Comparison of ENCODE assay signal across 9 cellular contexts in genomic region chr17:38559025-38559879, GRCh38. TPM values are rescaled to one million over a fixed set of nuclear protein-coding genes. Genes with fewer than 3 reads are reported as not detected.
DNase-seq lines count a peak whose midpoint lies in the region; ATAC-seq, FAIRE-seq and TF ChIP-seq lines count a peak whose summit lies in the region.
"Had no signal": no experiment of that assay in that cellular context is flagged by ENCODE, and none has a peak within 500 bp of the region (broad histone marks: within the 10 kb centered on the region; RNA-seq: fewer than 3 reads in every experiment).

No MANE protein-coding gene starts in this region.

- H3K36me3 ChIP-seq in GM12878 (ENCODE audit: control insufficient read depth in 2 of 2, insufficient read depth in 2 of 2, low read length in 1 of 2) (no peaks in the 10 kb centered on the region), iPS-20b (ENCODE audit: insufficient read depth, low read depth, low read length) (no peaks in the 10 kb centered on the region)

- H3K79me2 ChIP-seq in GM12878 (ENCODE audit: control insufficient read depth, insufficient read depth, low read length): no peaks in the 10 kb centered on the region

- DNase-seq in ELR (ENCODE audit: low read depth) (peak; percentile 89), NCI-H187 treated with DMSO at 0.1 percent for 48 hours (lab: John Stamatoyannopoulos, UW) (peak; percentile 65), GM12878 (ENCODE audit: low read depth, low spot score) (peak; percentile 47)
- DNase-seq in T-helper 2 cell treated with Interferon-gamma antibody and Interleukin-4, amounts not matched to agents 5 μg/mL and 100 μg/mL, for 36 hours (ENCODE audit: low spot score): peak; percentile 88
- peak; percentile 75 to 89 (median 87) for DNase-seq in stimulated activated CD4-positive, alpha-beta T cell treated with anti-CD3 and anti-CD28 coated beads, Interleukin-12 subunit alpha, Interleukin-12 subunit beta, amount 100 ng/mL, for 48 hours (ENCODE audit: low read depth in 2 of 3, low spot score in 1 of 3)

- H3K4me1 Mint-ChIP-seq in T-helper 2 cell treated with Interferon-gamma antibody and Interleukin-4, amounts not matched to agents 5 μg/mL and 100 μg/mL, for 36 hours (ENCODE audit: low read depth): peaks cover 12% of the 10 kb centered on the region

- H3K9me3 ChIP-seq in GM12878 (replicated peaks; ENCODE audit: control insufficient read depth, insufficient read depth, low read length) (no peaks in the 10 kb centered on the region), iPS-20b (ENCODE audit: insufficient read depth, low read depth, low read length) (no peaks in the 10 kb centered on the region)

- peak overlapping the region; percentile 94 for H2AFZ ChIP-seq in GM12878 (ENCODE audit: control insufficient read depth, low read depth, low read length)

- POLR2A ChIA-PET in GM12878 (lab: Charles Lee): interaction anchor here (0.6 to 2.8 kb wide), 11 partner anchors 10 to 110 kb away, joined by 3 to 15 read pairs (median 3); no protein-coding TSS in a partner anchor

- TF ChIP-seq POLR2A in GM12878 (IDR thresholded peaks at IDR 0.05; ENCODE audit: low read depth, low read length): no peak

- H3K27ac ChIP-seq in GM12878 (ENCODE audit: control insufficient read depth, insufficient read depth) (no peak overlapping the region), iPS-20b (ENCODE audit: low read length) (no peak overlapping the region)

- H3K4me3 ChIP-seq in GM12878 (peak overlapping the region; percentile 60), iPS-20b (ENCODE audit: low read length) (peak overlapping the region; percentile 70)

- peak overlapping the region; percentile 98 for H3K4me2 ChIP-seq in GM12878 (ENCODE audit: control insufficient read depth, insufficient read depth)

- H3K9ac ChIP-seq in GM12878 (ENCODE audit: control insufficient read depth, insufficient read depth, low read length): peak overlapping the region; percentile 8; the same call in 1 of the 2 replicates
- no peak overlapping the region for H3K9ac ChIP-seq in iPS-20b (ENCODE audit: low read depth, low read length)

- 3% methylated on average over 40 of the region's 44 CpGs for WGBS in GM12878 (ENCODE audit: insufficient coverage, insufficient replicate concordance, low lambda C conversion rate, missing lambda C conversion rate)

- TF ChIP-seq CTCF in GM12878 (IDR thresholded peaks at IDR 0.05 in 2 of 3, conservative IDR thresholded peaks at IDR 0.05 in 1 of 3; ENCODE audit: control insufficient read depth in 2 of 3, extremely low read depth in 1 of 3, insufficient read depth in 1 of 3, low read depth in 3 of 3, low read length in 3 of 3): peak; percentile 41 to 55 (median 50); a peak in 4 of 6 replicates

- H3K4me1 ChIP-seq in GM12878 (ENCODE audit: control insufficient read depth, insufficient read depth, low read length) (peaks cover 20% of the 10 kb centered on the region), iPS-20b (ENCODE audit: insufficient read depth, low read length) (peaks cover 10% of the 10 kb centered on the region; the same call in 1 of the 2 replicates)

- CTCF ChIA-PET in GM12878 (lab: Yijun Ruan, JAX): interaction anchor here (0.7 to 10.9 kb wide), 33 partner anchors 8 to 595 kb away, joined by 3 to 492 read pairs (median 6); partner anchors contain the start of gene SRCIN1

- H3K36me3 Mint-ChIP-seq in T-helper 2 cell treated with Interferon-gamma antibody and Interleukin-4, amounts not matched to agents 5 μg/mL and 100 μg/mL, for 36 hours (ENCODE audit: low read depth): no peaks in the 10 kb centered on the region

- TF ChIP-seq RAD21 in GM12878 (IDR thresholded peaks at IDR 0.05; ENCODE audit: insufficient read depth, low read depth, low read length): no peak

- no peaks in the 10 kb centered on the region for H3K9me3 Mint-ChIP-seq in T-helper 2 cell treated with Interferon-gamma antibody and Interleukin-4, amounts not matched to agents 5 μg/mL and 100 μg/mL, for 36 hours

- BruUV-seq in GM12878 (replicated peaks; lab: Mats Ljungman, UMichigan): no TSS peak

- no peak for TF ChIP-seq EP300 in GM12878 (IDR thresholded peaks at IDR 0.05; ENCODE audit: borderline replicate concordance in 1 of 2, control insufficient read depth in 1 of 2, low read depth in 2 of 2, low read length in 2 of 2)

- in situ Hi-C loops in GM12878 (cut with MboI): loop anchor here (5.0 kb wide), 1 partner anchor 108 kb away; no protein-coding TSS in a partner anchor

- H3K27me3 ChIP-seq in GM12878 (replicated peaks in 1 of 2; ENCODE audit: control insufficient read depth in 2 of 2, insufficient read depth in 2 of 2, low read length in 1 of 2): peaks cover 22 to 23% of the 10 kb centered on the region in 2 experiments
- peaks cover 81% of the 10 kb centered on the region for H3K27me3 ChIP-seq in iPS-20b (ENCODE audit: insufficient read depth, low read length)

- intact Hi-C loops in GM12878 (cut with micrococcal nuclease; ENCODE audit: unreplicated experiment): no loop called here

- ATAC-seq in HG02759 (IDR thresholded peaks at IDR 0.05; ENCODE audit: unreplicated experiment) (peak; percentile 66), GM12878 (peak; percentile 92), HG02938 (IDR thresholded peaks at IDR 0.05; ENCODE audit: unreplicated experiment) (no peak)

- RAD21 ChIA-PET in GM12878 (lab: Charles Lee; ENCODE audit: unreplicated experiment): interaction anchor here (0.5 to 4.8 kb wide), 18 partner anchors 9 to 1108 kb away, joined by 3 to 294 read pairs (median 4); partner anchors contain the start of gene EPOP

- peak overlapping the region; percentile 16 for H3K27ac Mint-ChIP-seq in T-helper 2 cell treated with Interferon-gamma antibody and Interleukin-4, amounts not matched to agents 5 μg/mL and 100 μg/mL, for 36 hours

- H3K4me3 Mint-ChIP-seq in T-helper 2 cell treated with Interferon-gamma antibody and Interleukin-4, amounts not matched to agents 5 μg/mL and 100 μg/mL, for 36 hours: peak overlapping the region; percentile 89

- FAIRE-seq in GM12878 (lab: Jason Lieb, UNC): no peak
- FAIRE-seq: TTC549 had no signal

- SMC1A ChIA-PET in GM12878 (lab: Charles Lee; ENCODE audit: uncharacterized antibody, unreplicated experiment): interaction anchor here (0.6 to 9.3 kb wide), 13 partner anchors 12 to 815 kb away, joined by 3 to 227 read pairs (median 4); partner anchors contain the start of gene HNF1B

- H4K20me1 ChIP-seq in GM12878 (ENCODE audit: control insufficient read depth, insufficient read depth): no peaks in the 10 kb centered on the region

- H3K27me3 Mint-ChIP-seq in T-helper 2 cell treated with Interferon-gamma antibody and Interleukin-4, amounts not matched to agents 5 μg/mL and 100 μg/mL, for 36 hours (ENCODE audit: low read depth): peaks cover 68% of the 10 kb centered on the region

TF ChIP-seq in GM12878, 131 proteins besides CTCF, POLR2A, EP300 and RAD21 (continues in another document):
- TF ChIP-seq RFX5 (IDR thresholded peaks at IDR 0.05; ENCODE audit: low read depth, low read length) (no peak), NR2F1 (conservative IDR thresholded peaks at IDR 0.05) (peak; percentile 62), CREM (IDR thresholded peaks at IDR 0.05; ENCODE audit: low read depth) (no peak), ZBED1 (IDR thresholded peaks at IDR 0.05; ENCODE audit: borderline replicate concordance) (no peak), TARDBP (IDR thresholded peaks at IDR 0.05; ENCODE audit: borderline replicate concordance) (no peak), ZNF24 (IDR thresholded peaks at IDR 0.05) (peak; percentile 79), SUPT20H (IDR thresholded peaks at IDR 0.05; ENCODE audit: borderline replicate concordance, control insufficient read depth, low read depth, low read length) (no peak), PKNOX1 (IDR thresholded peaks at IDR 0.05) (peak; percentile 66), CBX5 (IDR thresholded peaks at IDR 0.05; ENCODE audit: low read depth) (no peak)

RNA-seq across cellular contexts. Expression of gene SRCIN1, which starts 46.5 kb away (rescaled TPM):
- 2.3 and 3.6 TPM in 2 replicates for total RNA-seq in GM12878 (2013; cell fraction: nucleolus; rRNA removed)
- under 0.01 TPM in 1 of 2 replicates, not detected in the other for total RNA-seq in GM12878 (2014; rRNA removed)
- total RNA-seq in GM12878 (2014; rRNA removed; fragmentation: Illumina TruSeq; extraction: Trizol): 0.09 and 0.14 TPM in 2 replicates
- 0.74 and 0.85 TPM in 2 replicates for total RNA-seq in GM12878 (2021)
- polyA plus RNA-seq in GM12878 (2011; ENCODE audit: low read depth): 0.09 TPM
- 0.17 and 0.53 TPM in 2 replicates for polyA plus RNA-seq in GM12878 (2011; rRNA removed)
- polyA plus RNA-seq in GM12878 (2011; cell fraction: cytosol; rRNA removed): 0.55 and 0.74 TPM in 2 replicates
- polyA plus RNA-seq in GM12878 (2011; cell fraction: nucleus; rRNA removed): 5.0 and 6.2 TPM in 2 replicates
- 0.88 and 1.4 TPM in 2 replicates for polyA plus RNA-seq in GM12878 (2012)
- 0.25 TPM in 1 of 2 replicates, not detected in the other for polyA plus RNA-seq in GM12878 (2014; fragmentation: Illumina TruSeq; extraction: Trizol)
- not detected for polyA plus RNA-seq in GM12878 (2014; fragmentation: Nextera tagmentation; extraction: Ambion mirVana)
- polyA plus RNA-seq in GM12878 (2014; rRNA removed): 0.20 and 0.74 TPM in 2 replicates
- polyA plus RNA-seq in GM12878 (2016; fragmentation: Nextera tagmentation; extraction: Ambion mirVana): under 1 TPM in 1 of 2 experiments, not detected in 1; 0.19 TPM
- 0.37 and 1.5 TPM in 2 replicates for polyA minus RNA-seq in GM12878 (2011; rRNA and poly(A)+ RNA removed)
- 1.2 and 1.5 TPM in 2 replicates for polyA minus RNA-seq in GM12878 (2011; cell fraction: cytosol; rRNA and poly(A)+ RNA removed)
- 0.96 and 1.2 TPM in 2 replicates for polyA minus RNA-seq in GM12878 (2011; cell fraction: nucleus; rRNA and poly(A)+ RNA removed)
